Comparison of ENCODE assay signal across 8 cellular contexts in genomic region chr10:61452655-61453641, GRCh38. TPM values are rescaled to one million over a fixed set of nuclear protein-coding genes. Genes with fewer than 3 reads are reported as not detected.
DNase-seq lines count a peak whose midpoint lies in the region; ATAC-seq and TF ChIP-seq lines count a peak whose summit lies in the region.

TMEM26 (minus strand) TSS chr10:61453381; CDS start chr10:61453081, 300 bp downstream.

- ATAC-seq in GM21526 (IDR thresholded peaks at IDR 0.05; ENCODE audit: low FRiP score, unreplicated experiment), result no peak

- peaks cover 12% of the 10 kb centered on the region for H3K4me1 ChIP-seq in cardiac muscle cell (ENCODE audit: low read depth)

- peak; percentile 43 for DNase-seq in D341Med (ENCODE audit: low spot score)
- DNase-seq in WERI-Rb-1, result peak; percentile 14
- DNase-seq in cardiac muscle cell (ENCODE audit: low read depth in 1 of 2, low spot score in 1 of 2), result peak; percentile 48 to 51
- peak; percentile 85 for DNase-seq in osteocyte (ENCODE audit: extremely low spot score, unreplicated experiment)
- no peak for DNase-seq in GM19238 (ENCODE audit: insufficient read length, low spot score)
- no peak for DNase-seq in HUDEP-2 (lab: John Stamatoyannopoulos, UW; ENCODE audit: unreplicated experiment in 76 of 76)
- no peak for DNase-seq in NCI-H2196 (lab: John Stamatoyannopoulos, UW; ENCODE audit: unreplicated experiment)

- H3K4me3 ChIP-seq in WERI-Rb-1 (ENCODE audit: low read depth, low read length), result peak within 1 kb of the TSS; percentile 47
- peak within 1 kb of the TSS; percentile 69 for H3K4me3 ChIP-seq in cardiac muscle cell

- H3K36me3 ChIP-seq in WERI-Rb-1 (no peaks in the 10 kb centered on the region), cardiac muscle cell (no peaks in the 10 kb centered on the region)

- peaks cover 4% of the 10 kb centered on the region for H3K36me3 Mint-ChIP-seq in osteocyte (ENCODE audit: unreplicated experiment)

- TF ChIP-seq CTCF in WERI-Rb-1 (IDR thresholded peaks at IDR 0.05; ENCODE audit: low read depth, low read length), result no peak
- TF ChIP-seq CTCF in cardiac muscle cell (IDR thresholded peaks at IDR 0.05; ENCODE audit: low read depth, low read length), result no peak
- no peak for TF ChIP-seq CTCF in osteocyte (IDR thresholded peaks at IDR 0.05)

- peaks cover 29% of the 10 kb centered on the region for H3K4me1 Mint-ChIP-seq in osteocyte (ENCODE audit: unreplicated experiment)

- H3K9me3 ChIP-seq in WERI-Rb-1 (ENCODE audit: severe bottlenecking) (no peaks in the 10 kb centered on the region), cardiac muscle cell (ENCODE audit: low read depth) (no peaks in the 10 kb centered on the region)

- no peak within 1 kb of the TSS for H3K27ac ChIP-seq in WERI-Rb-1
- H3K27ac ChIP-seq in cardiac muscle cell, result no peak within 1 kb of the TSS

- H3K27ac Mint-ChIP-seq in osteocyte (ENCODE audit: unreplicated experiment), result peak within 1 kb of the TSS; percentile 34

- peaks cover 30% of the 10 kb centered on the region for H3K27me3 Mint-ChIP-seq in osteocyte (ENCODE audit: unreplicated experiment)

- H3K27me3 ChIP-seq in WERI-Rb-1 (ENCODE audit: insufficient read depth, low read depth, severe bottlenecking) (no peaks in the 10 kb centered on the region), cardiac muscle cell (peaks cover 57% of the 10 kb centered on the region)

- H3K9me3 Mint-ChIP-seq in osteocyte (ENCODE audit: unreplicated experiment), result no peaks in the 10 kb centered on the region

- H3K4me3 Mint-ChIP-seq in osteocyte (ENCODE audit: unreplicated experiment), result peak within 1 kb of the TSS; percentile 88

RNA-seq across cellular contexts. Expression of gene TMEM26, which starts in this region (rescaled TPM):
- total RNA-seq in cardiac muscle cell, result 1.1 and 2.5 TPM in 2 replicates
- polyA plus RNA-seq in cardiac muscle cell, result 0.91 and 1.2 TPM in 2 replicates
- 3.6 and 3.9 TPM in 2 replicates for total RNA-seq in osteocyte

Comparison
In these comparisons a context has a peak if more than half of its experiments do, and no peak if none do; other contexts are left out.
1. DNase-seq: peak in D341Med (single experiment), WERI-Rb-1 (single experiment), cardiac muscle cell (2 of 2) and osteocyte (single experiment); none in GM19238 (single experiment), HUDEP-2 (0 of 76) and NCI-H2196 (single experiment).